Comparison of ENCODE assay signal across 1 cellular context in the genomic region with DNA sequence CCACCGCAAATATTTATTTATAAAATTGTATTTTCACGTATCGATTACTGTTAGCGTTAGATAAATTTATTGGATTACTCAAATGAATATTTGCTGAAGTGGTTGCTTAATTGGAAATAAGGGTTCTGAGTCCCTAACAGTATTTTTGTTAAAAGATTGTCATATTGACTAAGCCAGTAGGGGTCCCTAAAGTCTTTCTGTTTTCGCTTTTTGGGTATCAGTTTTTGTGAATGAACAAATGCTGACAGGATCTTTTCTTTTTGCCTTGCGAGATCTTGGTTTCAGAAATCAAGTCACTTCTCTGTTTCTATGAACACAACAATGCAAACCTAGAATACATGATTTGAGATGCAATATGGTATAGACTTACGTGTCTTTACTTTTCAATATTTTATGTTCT.
TF ChIP-seq lines count a peak whose summit lies in the region.

No MANE protein-coding gene starts in this region.

TF ChIP-seq in WTC11, 78 proteins besides CTCF, POLR2A, EP300 and RAD21 (continued from another document):
- no peak for TF ChIP-seq STAT6 (CRISPR knock-in tag; conservative IDR thresholded peaks at IDR 0.05; ENCODE audit: low read depth)
